ENCODE assay signal across 8 cellular contexts in the genomic region with DNA sequence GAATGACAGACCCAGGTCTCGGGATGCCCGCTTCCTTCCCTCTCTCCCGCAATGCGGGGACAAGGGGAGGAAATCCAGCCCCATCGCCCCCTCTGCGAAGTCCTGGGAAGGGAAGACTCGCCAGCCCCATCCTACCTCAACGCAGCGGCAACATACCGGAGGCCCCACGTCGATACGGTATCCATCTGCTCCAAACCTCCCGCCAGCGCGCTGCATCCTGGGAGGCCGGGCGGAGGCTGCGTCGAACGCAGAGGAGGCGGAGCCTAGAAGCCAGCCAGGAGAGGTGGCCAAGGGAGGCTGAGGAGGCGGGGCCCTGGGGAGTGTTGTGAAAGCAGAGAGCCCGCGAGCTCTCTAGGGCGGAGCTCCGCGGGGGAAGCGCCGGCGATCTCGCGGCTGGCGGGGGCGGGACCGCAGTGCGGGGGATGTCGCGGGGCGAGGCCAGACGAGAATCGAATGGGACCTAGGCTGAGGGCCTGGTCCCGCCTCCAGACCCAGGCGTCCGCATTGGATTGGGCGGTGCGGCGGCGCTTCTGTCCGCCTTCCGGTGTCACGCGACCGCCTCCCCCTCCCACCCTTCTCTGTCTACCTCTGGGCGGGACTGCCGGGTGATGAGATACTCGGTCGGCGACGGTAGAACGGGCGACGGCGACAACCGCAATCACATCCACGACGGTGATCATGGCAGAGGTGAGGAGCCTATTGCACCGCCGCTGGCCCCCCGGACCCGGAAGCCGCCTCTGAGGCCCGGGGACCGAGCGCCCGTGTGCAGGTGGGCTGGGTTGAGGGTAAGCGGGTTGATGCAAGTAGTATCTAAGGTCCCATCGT. TPM values are rescaled to one million over a fixed set of nuclear protein-coding genes. Genes with fewer than 3 reads are reported as not detected.
DNase-seq lines count a peak whose midpoint lies in the region; ATAC-seq and TF ChIP-seq lines count a peak whose summit lies in the region.

A gene (minus strand): TSS at position 219 of the 825 bp plus-strand sequence. CDS start 7,559 bp downstream, outside the sequence.
A gene (plus strand): TSS at position 571 of the 825 bp plus-strand sequence. CDS start 108 bp downstream, at position 679.

- peak within 1 kb of the TSS; percentile 85 for H3K9ac ChIP-seq in DND-41 (ENCODE audit: low read depth, low read length)

- WGBS in esophagus muscularis mucosa: 49% methylated on average over 43 of the region's 78 CpGs

- peak within 1 kb of the TSS; percentile 92 for H3K4me2 ChIP-seq in DND-41 (ENCODE audit: insufficient read depth, low read length)

- intact Hi-C loops in esophagus muscularis mucosa (cut with DNase I): no loop called here

- no peaks in the 10 kb centered on the region for H3K9me3 Mint-ChIP-seq in activated T-cell treated with anti-CD3 and anti-CD28 coated beads, Interleukin-2, amount 50 U/mL, for 72 hours

- H3K27me3 Mint-ChIP-seq in activated T-cell treated with anti-CD3 and anti-CD28 coated beads, Interleukin-2, amount 50 U/mL, for 72 hours (ENCODE audit: low read depth): no peaks in the 10 kb centered on the region

- TF ChIP-seq CTCF in DND-41 (IDR thresholded peaks at IDR 0.05; ENCODE audit: borderline replicate concordance, extremely low read depth, low read length, poor library complexity, severe bottlenecking) (no peak), Peyer's patch (IDR thresholded peaks at IDR 0.05) (no peak), esophagus muscularis mucosa (IDR thresholded peaks at IDR 0.05) (no peak)

- H4K20me1 ChIP-seq in DND-41 (ENCODE audit: insufficient read depth, low read length): no peaks in the 10 kb centered on the region

- H3K9me3 ChIP-seq in DND-41 (ENCODE audit: insufficient read depth, low read length, severe bottlenecking) (no peaks in the 10 kb centered on the region), KOPT-K1 (ENCODE audit: insufficient read depth, low read length, poor library complexity, severe bottlenecking) (peaks cover 2% of the 10 kb centered on the region), Peyer's patch (no peaks in the 10 kb centered on the region), esophagus muscularis mucosa (no peaks in the 10 kb centered on the region), muscle layer of duodenum (ENCODE audit: control insufficient read depth in 1 of 2, low read length in 2 of 2) (no peaks in the 10 kb centered on the region)

- H3K27ac ChIP-seq in DND-41 (ENCODE audit: low read length): peak within 1 kb of the TSS; percentile 93
- peak within 1 kb of the TSS; percentile 68 for H3K27ac ChIP-seq in KOPT-K1 (ENCODE audit: low read depth, low read length, poor library complexity, severe bottlenecking)
- H3K27ac ChIP-seq in Peyer's patch: peak within 1 kb of the TSS; percentile 68 to 85 (median 82)
- H3K27ac ChIP-seq in esophagus muscularis mucosa (replicated peaks in 1 of 4): peak within 1 kb of the TSS; percentile 73 to 84 (median 80)
- H3K27ac ChIP-seq in muscle layer of duodenum (ENCODE audit: low read length): peak within 1 kb of the TSS; percentile 71

- H3K27ac Mint-ChIP-seq in activated T-cell treated with anti-CD3 and anti-CD28 coated beads, Interleukin-2, amount 50 U/mL, for 72 hours: peak within 1 kb of the TSS; percentile 86

- H3K79me2 ChIP-seq in DND-41 (ENCODE audit: insufficient read depth, low read length): peaks cover 60% of the 10 kb centered on the region

- no peaks in the 10 kb centered on the region for H3K27me3 ChIP-seq in DND-41 (ENCODE audit: insufficient read depth, low read length, poor library complexity)
- no peaks in the 10 kb centered on the region for H3K27me3 ChIP-seq in Peyer's patch
- no peaks in the 10 kb centered on the region for H3K27me3 ChIP-seq in esophagus muscularis mucosa
- no peaks in the 10 kb centered on the region for H3K27me3 ChIP-seq in muscle layer of duodenum (ENCODE audit: low read depth, low read length)

- peak within 1 kb of the TSS; percentile 88 to 95 for H3K4me3 Mint-ChIP-seq in activated T-cell treated with anti-CD3 and anti-CD28 coated beads, Interleukin-2, amount 50 U/mL, for 72 hours

- H2AFZ ChIP-seq in DND-41 (ENCODE audit: low read depth, low read length): peak within 1 kb of the TSS; percentile 91

- peaks cover 39% of the 10 kb centered on the region for H3K4me1 ChIP-seq in DND-41 (ENCODE audit: insufficient read depth, low read length)
- H3K4me1 ChIP-seq in Peyer's patch: no peaks in the 10 kb centered on the region
- H3K4me1 ChIP-seq in esophagus muscularis mucosa: peaks cover 3 to 15% (median 12%) of the 10 kb centered on the region in 4 donors
- H3K4me1 ChIP-seq in muscle layer of duodenum (ENCODE audit: control insufficient read depth in 1 of 2, insufficient read depth in 2 of 2, low read length in 2 of 2): peaks cover 0 to 6% of the 10 kb centered on the region in 2 donors

- no peak for TF ChIP-seq EP300 in esophagus muscularis mucosa (IDR thresholded peaks at IDR 0.05)

- H3K4me3 ChIP-seq in DND-41 (ENCODE audit: low read depth in 1 of 2, low read length in 2 of 2): peak within 1 kb of the TSS; percentile 60 to 96
- peak within 1 kb of the TSS; percentile 54 to 72 (median 66) for H3K4me3 ChIP-seq in Peyer's patch
- peak within 1 kb of the TSS; percentile 65 to 79 (median 72) for H3K4me3 ChIP-seq in esophagus muscularis mucosa
- H3K4me3 ChIP-seq in muscle layer of duodenum (ENCODE audit: low read depth in 1 of 2, low read length in 2 of 2): peak within 1 kb of the TSS; percentile 74 to 86

- peaks cover 22% of the 10 kb centered on the region for H3K4me1 Mint-ChIP-seq in activated T-cell treated with anti-CD3 and anti-CD28 coated beads, Interleukin-2, amount 50 U/mL, for 72 hours (ENCODE audit: low read depth)

- peaks cover 6 to 10% of the 10 kb centered on the region in 2 donors for H3K36me3 Mint-ChIP-seq in activated T-cell treated with anti-CD3 and anti-CD28 coated beads, Interleukin-2, amount 50 U/mL, for 72 hours (ENCODE audit: insufficient read depth in 2 of 2)

- TF ChIP-seq POLR2A in Peyer's patch (IDR thresholded peaks at IDR 0.05) (peak; percentile 47 to 52), esophagus muscularis mucosa (IDR thresholded peaks at IDR 0.05; ENCODE audit: low read depth) (no peak)

- H3K36me3 ChIP-seq in DND-41 (ENCODE audit: insufficient read depth, low read length): peaks cover 8% of the 10 kb centered on the region
- H3K36me3 ChIP-seq in KOPT-K1 (ENCODE audit: insufficient read depth, low read length): peaks cover 8% of the 10 kb centered on the region
- H3K36me3 ChIP-seq in Peyer's patch: no peaks in the 10 kb centered on the region
- H3K36me3 ChIP-seq in esophagus muscularis mucosa: peaks cover 0 to 7% (median 1%) of the 10 kb centered on the region in 4 donors
- H3K36me3 ChIP-seq in muscle layer of duodenum (ENCODE audit: control insufficient read depth in 1 of 2, insufficient read depth in 2 of 2, low read length in 2 of 2): no peaks in the 10 kb centered on the region

- ATAC-seq in DND-41 (ENCODE audit: insufficient read depth, low read depth) (peak; percentile 92), GM21825 (IDR thresholded peaks at IDR 0.05; ENCODE audit: unreplicated experiment) (peak; percentile 95)
- peak; percentile 92 to 93 for ATAC-seq in activated T-cell treated with anti-CD3 and anti-CD28 coated beads, Interleukin-2, amount 50 U/mL, for 72 hours (replicated peaks in 1 of 2)

- DNase-seq in DND-41 (peak; percentile 96), Peyer's patch (peak; percentile 90 to 97 (median 93)), esophagus muscularis mucosa (ENCODE audit: extremely low spot score) (peak; percentile 94)
- DNase-seq in activated T-cell treated with anti-CD3 and anti-CD28 coated beads, Interleukin-2, amount 50 U/mL, for 72 hours: peak; percentile 93 to 95
- DNase-seq in stimulated activated CD8-positive, alpha-beta memory T cell treated with anti-CD3 and anti-CD28 coated beads, Interleukin-7, amount 100 ng/mL, for 24 hours (ENCODE audit: low read depth): peak; percentile 84

RNA-seq across cellular contexts. Expression of the first gene that starts in this region (rescaled TPM):
- total RNA-seq in Peyer's patch (1 to 10 TPM in 3 of 4 donors, under 1 TPM in 1; 0.35 to 5.0 (median 1.6) TPM), esophagus muscularis mucosa (1 to 10 TPM in 1 of 4 donors, under 1 TPM in 3; 0.33 to 1.3 (median 0.85) TPM)
- total RNA-seq in activated T-cell treated with anti-CD3 and anti-CD28 coated beads, Interleukin-2, amount 50 U/mL, for 72 hours: 10 to 100 TPM; 15.9 to 16.0 TPM

RNA-seq across cellular contexts. Expression of the second gene that starts in this region (rescaled TPM):
- total RNA-seq in Peyer's patch: 10 to 100 TPM in 3 of 4 donors, 1 to 10 TPM in 1; 9.9 to 24.2 (median 22.0) TPM
- total RNA-seq in activated T-cell treated with anti-CD3 and anti-CD28 coated beads, Interleukin-2, amount 50 U/mL, for 72 hours: 10 to 100 TPM; 17.2 to 22.6 TPM
- total RNA-seq in esophagus muscularis mucosa: 10 to 100 TPM in 3 of 4 donors, 1 to 10 TPM in 1; 9.4 to 15.4 (median 10.4) TPM

Comparison
In these comparisons a context has a peak if more than half of its experiments do, and no peak if none do; other contexts are left out.
1. Peak in every context shown above with its lines: DNase-seq, ATAC-seq, H3K4me3 ChIP-seq and H3K27ac ChIP-seq.